ENCODE assay signal across 8 cellular contexts in genomic region chr6:4020822-4021132, GRCh38. TPM values are rescaled to one million over a fixed set of nuclear protein-coding genes. Genes with fewer than 3 reads are reported as not detected.
DNase-seq lines count a peak whose midpoint lies in the region; ATAC-seq and TF ChIP-seq lines count a peak whose summit lies in the region.

No MANE protein-coding gene starts in this region.

- H3K4me3 Mint-ChIP-seq in memory B cell = peak overlapping the region; percentile 97

- H3K4me1 ChIP-seq in left ventricle myocardium inferior = peaks cover 93% of the 10 kb centered on the region
- H3K4me1 ChIP-seq in uterus = peaks cover 0 to 10% of the 10 kb centered on the region in 2 donors

- no peak for DNase-seq in left ventricle myocardium inferior
- no peak for DNase-seq in left ventricle myocardium superior
- DNase-seq in astrocyte of the spinal cord (ENCODE audit: low read depth, low spot score) = no peak
- no peak for DNase-seq in memory B cell (ENCODE audit: low spot score in 2 of 2)
- DNase-seq in uterus = no peak
- DNase-seq in NCI-H1105 treated with DMSO at 0.1 percent for 48 hours (lab: John Stamatoyannopoulos, UW) = no peak
- no peak for DNase-seq in putamen (ENCODE audit: low spot score)
- no peak for DNase-seq in COLO668 (lab: John Stamatoyannopoulos, UW; ENCODE audit: unreplicated experiment)

- peak overlapping the region; percentile 99 for H3K27ac Mint-ChIP-seq in memory B cell

- TF ChIP-seq CTCF in left ventricle myocardium inferior (IDR thresholded peaks at IDR 0.05; ENCODE audit: borderline replicate concordance) (no peak), astrocyte of the spinal cord (IDR thresholded peaks at IDR 0.05; ENCODE audit: low read depth, low read length) (no peak), uterus (IDR thresholded peaks at IDR 0.05) (no peak)

- H3K27me3 Mint-ChIP-seq in memory B cell = no peaks in the 10 kb centered on the region

- H3K9me3 ChIP-seq in left ventricle myocardium inferior (replicated peaks) (no peaks in the 10 kb centered on the region), uterus (no peaks in the 10 kb centered on the region)

- H3K36me3 ChIP-seq in left ventricle myocardium inferior (no peaks in the 10 kb centered on the region), uterus (no peaks in the 10 kb centered on the region)

- H3K4me1 Mint-ChIP-seq in memory B cell = peaks cover 28% of the 10 kb centered on the region

- ATAC-seq in left ventricle myocardium superior (no peak), memory B cell (ENCODE audit: low read depth) (no peak)

- no peaks in the 10 kb centered on the region for H3K27me3 ChIP-seq in left ventricle myocardium inferior (ENCODE audit: low read depth)
- H3K27me3 ChIP-seq in uterus = no peaks in the 10 kb centered on the region

- peak overlapping the region; percentile 98 for H3K27ac ChIP-seq in left ventricle myocardium inferior (replicated peaks)
- peak overlapping the region; percentile 95 to 98 for H3K27ac ChIP-seq in uterus

- in situ Hi-C loops in astrocyte of the spinal cord (cut with HindIII; ENCODE audit: low sequenced_read_pairs) = no loop called here

- no peaks in the 10 kb centered on the region for H3K9me3 Mint-ChIP-seq in memory B cell

- intact Hi-C loops in left ventricle myocardium inferior (cut with micrococcal nuclease) = no loop called here
- intact Hi-C loops in left ventricle myocardium superior (cut with micrococcal nuclease) = no loop called here
- intact Hi-C loops in uterus (cut with DNase I; ENCODE audit: low total_unique reads) = no loop called here

- TF ChIP-seq POLR2A in uterus (IDR thresholded peaks at IDR 0.05) = no peak

- H3K36me3 Mint-ChIP-seq in memory B cell = peaks cover 3% of the 10 kb centered on the region

- H3K4me3 ChIP-seq in left ventricle myocardium inferior = peak overlapping the region; percentile 88
- H3K4me3 ChIP-seq in astrocyte of the spinal cord (ENCODE audit: low read depth, low read length) = peak overlapping the region; percentile 88
- peak overlapping the region; percentile 85 to 89 for H3K4me3 ChIP-seq in uterus

RNA-seq across cellular contexts. Expression of gene FAM217A, which starts 58.2 kb away (rescaled TPM):
- total RNA-seq in left ventricle myocardium inferior (not detected), left ventricle myocardium superior (not detected), uterus (not detected)
